Comparison of ENCODE assay signal across 1 cellular context in genomic region chr17:15955793-15956541, GRCh38.
TF ChIP-seq lines count a peak whose summit lies in the region.

No MANE protein-coding gene starts in this region.

TF ChIP-seq in GM23338, 12 proteins besides CTCF, POLR2A, EP300 and RAD21 (continued from another document):
- no peak for TF ChIP-seq ZNF462 (CRISPR knock-in tag; IDR thresholded peaks at IDR 0.05)
- TF ChIP-seq ETS1 (IDR thresholded peaks at IDR 0.05) = no peak
- no peak for TF ChIP-seq ZNF114 (CRISPR knock-in tag; IDR thresholded peaks at IDR 0.05)
- TF ChIP-seq NANOG (IDR thresholded peaks at IDR 0.05; ENCODE audit: borderline replicate concordance) = no peak
- no peak for TF ChIP-seq EZH2 (IDR thresholded peaks at IDR 0.05; ENCODE audit: low read depth, unreplicated experiment)
